Comparison of ENCODE assay signal across 1 cellular context in the genomic region with DNA sequence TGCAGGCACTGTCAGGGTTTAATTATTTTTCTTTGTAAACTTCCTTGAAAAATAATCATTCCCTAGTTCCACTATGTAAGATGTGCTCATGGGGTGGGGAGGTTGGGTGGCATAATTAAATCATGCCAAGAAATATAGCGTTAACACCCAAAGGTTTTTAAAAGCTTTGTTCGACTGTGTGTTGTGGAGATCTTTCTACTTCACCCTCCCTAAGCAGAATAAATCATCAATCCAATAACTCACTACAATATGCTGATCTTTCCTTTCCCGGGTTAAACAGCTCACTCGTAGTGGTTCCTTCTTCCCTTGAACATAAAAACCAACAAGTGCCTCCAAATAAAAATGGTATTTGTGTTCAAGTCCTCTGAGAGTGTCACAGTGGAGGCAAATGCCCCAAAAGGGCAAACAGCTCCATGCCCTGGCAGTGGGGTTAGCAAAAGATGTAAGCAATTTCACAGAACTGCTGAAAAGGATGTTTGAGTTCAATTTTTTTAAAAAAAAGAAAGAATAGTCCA.
TF ChIP-seq lines count a peak whose summit lies in the region.

No MANE protein-coding gene starts in this region.

TF ChIP-seq in GM23338, 12 proteins besides CTCF, POLR2A, EP300 and RAD21 (continued from another document):
- TF ChIP-seq, protein P1, sequence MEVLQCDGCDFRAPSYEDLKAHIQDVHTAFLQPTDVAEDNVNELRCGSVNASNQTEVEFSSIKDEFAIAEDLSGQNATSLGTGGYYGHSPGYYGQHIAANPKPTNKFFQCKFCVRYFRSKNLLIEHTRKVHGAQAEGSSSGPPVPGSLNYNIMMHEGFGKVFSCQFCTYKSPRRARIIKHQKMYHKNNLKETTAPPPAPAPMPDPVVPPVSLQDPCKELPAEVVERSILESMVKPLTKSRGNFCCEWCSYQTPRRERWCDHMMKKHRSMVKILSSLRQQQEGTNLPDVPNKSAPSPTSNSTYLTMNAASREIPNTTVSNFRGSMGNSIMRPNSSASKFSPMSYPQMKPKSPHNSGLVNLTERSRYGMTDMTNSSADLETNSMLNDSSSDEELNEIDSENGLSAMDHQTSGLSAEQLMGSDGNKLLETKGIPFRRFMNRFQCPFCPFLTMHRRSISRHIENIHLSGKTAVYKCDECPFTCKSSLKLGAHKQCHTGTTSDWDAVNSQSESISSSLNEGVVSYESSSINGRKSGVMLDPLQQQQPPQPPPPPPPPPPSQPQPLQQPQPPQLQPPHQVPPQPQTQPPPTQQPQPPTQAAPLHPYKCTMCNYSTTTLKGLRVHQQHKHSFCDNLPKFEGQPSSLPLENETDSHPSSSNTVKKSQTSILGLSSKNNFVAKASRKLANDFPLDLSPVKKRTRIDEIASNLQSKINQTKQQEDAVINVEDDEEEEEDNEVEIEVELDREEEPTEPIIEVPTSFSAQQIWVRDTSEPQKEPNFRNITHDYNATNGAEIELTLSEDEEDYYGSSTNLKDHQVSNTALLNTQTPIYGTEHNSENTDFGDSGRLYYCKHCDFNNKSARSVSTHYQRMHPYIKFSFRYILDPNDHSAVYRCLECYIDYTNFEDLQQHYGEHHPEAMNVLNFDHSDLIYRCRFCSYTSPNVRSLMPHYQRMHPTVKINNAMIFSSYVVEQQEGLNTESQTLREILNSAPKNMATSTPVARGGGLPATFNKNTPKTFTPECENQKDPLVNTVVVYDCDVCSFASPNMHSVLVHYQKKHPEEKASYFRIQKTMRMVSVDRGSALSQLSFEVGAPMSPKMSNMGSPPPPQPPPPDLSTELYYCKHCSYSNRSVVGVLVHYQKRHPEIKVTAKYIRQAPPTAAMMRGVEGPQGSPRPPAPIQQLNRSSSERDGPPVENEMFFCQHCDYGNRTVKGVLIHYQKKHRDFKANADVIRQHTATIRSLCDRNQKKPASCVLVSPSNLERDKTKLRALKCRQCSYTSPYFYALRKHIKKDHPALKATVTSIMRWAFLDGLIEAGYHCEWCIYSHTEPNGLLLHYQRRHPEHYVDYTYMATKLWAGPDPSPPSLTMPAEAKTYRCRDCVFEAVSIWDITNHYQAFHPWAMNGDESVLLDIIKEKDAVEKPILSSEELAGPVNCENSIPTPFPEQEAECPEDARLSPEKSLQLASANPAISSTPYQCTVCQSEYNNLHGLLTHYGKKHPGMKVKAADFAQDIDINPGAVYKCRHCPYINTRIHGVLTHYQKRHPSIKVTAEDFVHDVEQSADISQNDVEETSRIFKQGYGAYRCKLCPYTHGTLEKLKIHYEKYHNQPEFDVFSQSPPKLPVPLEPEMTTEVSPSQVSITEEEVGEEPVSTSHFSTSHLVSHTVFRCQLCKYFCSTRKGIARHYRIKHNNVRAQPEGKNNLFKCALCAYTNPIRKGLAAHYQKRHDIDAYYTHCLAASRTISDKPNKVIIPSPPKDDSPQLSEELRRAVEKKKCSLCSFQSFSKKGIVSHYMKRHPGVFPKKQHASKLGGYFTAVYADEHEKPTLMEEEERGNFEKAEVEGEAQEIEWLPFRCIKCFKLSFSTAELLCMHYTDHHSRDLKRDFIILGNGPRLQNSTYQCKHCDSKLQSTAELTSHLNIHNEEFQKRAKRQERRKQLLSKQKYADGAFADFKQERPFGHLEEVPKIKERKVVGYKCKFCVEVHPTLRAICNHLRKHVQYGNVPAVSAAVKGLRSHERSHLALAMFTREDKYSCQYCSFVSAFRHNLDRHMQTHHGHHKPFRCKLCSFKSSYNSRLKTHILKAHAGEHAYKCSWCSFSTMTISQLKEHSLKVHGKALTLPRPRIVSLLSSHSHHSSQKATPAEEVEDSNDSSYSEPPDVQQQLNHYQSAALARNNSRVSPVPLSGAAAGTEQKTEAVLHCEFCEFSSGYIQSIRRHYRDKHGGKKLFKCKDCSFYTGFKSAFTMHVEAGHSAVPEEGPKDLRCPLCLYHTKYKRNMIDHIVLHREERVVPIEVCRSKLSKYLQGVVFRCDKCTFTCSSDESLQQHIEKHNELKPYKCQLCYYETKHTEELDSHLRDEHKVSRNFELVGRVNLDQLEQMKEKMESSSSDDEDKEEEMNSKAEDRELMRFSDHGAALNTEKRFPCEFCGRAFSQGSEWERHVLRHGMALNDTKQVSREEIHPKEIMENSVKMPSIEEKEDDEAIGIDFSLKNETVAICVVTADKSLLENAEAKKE (CRISPR knock-in tag; IDR thresholded peaks at IDR 0.05): no peak
- TF ChIP-seq STAT1 (IDR thresholded peaks at IDR 0.05; ENCODE audit: unreplicated experiment): no peak
- TF ChIP-seq CREB1 (CRISPR knock-in tag; IDR thresholded peaks at IDR 0.05; ENCODE audit: low read depth): no peak
